Comparison of ENCODE assay signal across 8 cellular contexts in genomic region chr5:170633235-170634041, GRCh38.
DNase-seq lines count a peak whose midpoint lies in the region; ATAC-seq, FAIRE-seq and TF ChIP-seq lines count a peak whose summit lies in the region.

No MANE protein-coding gene starts in this region.

- no peaks in the 10 kb centered on the region for H3F3A ChIP-seq in GM23248 (ENCODE audit: insufficient read depth)

- no peaks in the 10 kb centered on the region for H3K36me3 ChIP-seq in BLaER1 treated with 17β-estradiol and CSF1 and Interleukin-3, amounts not matched to agents 10 nM and 100 nM
- H3K36me3 ChIP-seq in GM23248 (ENCODE audit: low read depth) (no peaks in the 10 kb centered on the region), OCI-LY3 (replicated peaks; ENCODE audit: low read depth, low read length) (no peaks in the 10 kb centered on the region), kidney (ENCODE audit: control insufficient read depth in 1 of 2, insufficient read depth in 2 of 2, low read length in 2 of 2) (no peaks in the 10 kb centered on the region), small intestine (ENCODE audit: control insufficient read depth in 2 of 2, insufficient read depth in 2 of 2, low read length in 2 of 2) (no peaks in the 10 kb centered on the region)

- peak overlapping the region; percentile 85 to 95 (median 92) for H3K4me2 ChIP-seq in BLaER1 treated with 17β-estradiol and CSF1 and Interleukin-3, amounts not matched to agents 10 nM and 100 nM
- H3K4me2 ChIP-seq in GM23248 (ENCODE audit: unreplicated experiment) (peak overlapping the region; percentile 67), OCI-LY3 (ENCODE audit: low read length) (peak overlapping the region; percentile 96)

- H4K20me1 ChIP-seq in BLaER1 treated with 17β-estradiol and CSF1 and Interleukin-3, amounts not matched to agents 10 nM and 100 nM, result peaks cover 0 to 10% (median 0%) of the 10 kb centered on the region in 11 experiments; a peak in 3 of 22 replicates
- H4K20me1 ChIP-seq in GM23248 (ENCODE audit: insufficient read depth) (no peaks in the 10 kb centered on the region), OCI-LY3 (ENCODE audit: insufficient read depth, low read length) (0 out of 2 replicates have a peak, but pooled peaks cover 4% of the 10 kb centered on the region)

- intact Hi-C loops in kidney (cut with DNase I), result loop anchor here (10.0 kb wide), 1 partner anchor 161 kb away; no protein-coding TSS in a partner anchor

- H3K27me3 ChIP-seq in BLaER1 treated with 17β-estradiol and CSF1 and Interleukin-3, amounts not matched to agents 10 nM and 100 nM, result no peaks in the 10 kb centered on the region
- H3K27me3 ChIP-seq in GM23248 (replicated peaks; ENCODE audit: insufficient read depth) (peaks cover 14% of the 10 kb centered on the region; the same call in 1 of the 2 replicates), OCI-LY3 (ENCODE audit: low read depth, low read length) (peaks cover 42% of the 10 kb centered on the region), small intestine (ENCODE audit: control insufficient read depth in 2 of 2, insufficient read depth in 2 of 2, low read length in 2 of 2) (no peaks in the 10 kb centered on the region)

- TF ChIP-seq CTCF in OCI-LY3 (IDR thresholded peaks at IDR 0.05; ENCODE audit: low read depth, low read length) (no peak), cardiac fibroblast (IDR thresholded peaks at IDR 0.05; ENCODE audit: low read depth, low read length) (no peak), kidney (IDR thresholded peaks at IDR 0.05; ENCODE audit: borderline replicate concordance, extremely low read depth, insufficient read depth) (no peak)

- H3K9ac ChIP-seq in BLaER1 treated with 17β-estradiol and CSF1 and Interleukin-3, amounts not matched to agents 10 nM and 100 nM, result peak overlapping the region; percentile 30 to 79 (median 72); a peak in 19 of 22 replicates
- H3K9ac ChIP-seq in GM23248 (no peak overlapping the region), OCI-LY3 (ENCODE audit: low read length) (peak overlapping the region; percentile 33), kidney (ENCODE audit: low read length in 2 of 2) (peak overlapping the region in 1 of 2 donors; percentile 36)

- H3K79me2 ChIP-seq in GM23248 (ENCODE audit: insufficient read depth) (no peaks in the 10 kb centered on the region), OCI-LY3 (ENCODE audit: low read length) (no peaks in the 10 kb centered on the region)

- whole genome bisulfite sequencing in GM23248 (ENCODE audit: low coverage in 1 of 2, low lambda C conversion rate in 2 of 2, missing lambda C conversion rate in 2 of 2), 2 experiments, result 5 to 6% methylated on average over 10 to 24 of the region's 24 CpGs
- 1 to 4% (median 3%) methylated on average over 11 to 15 of the region's 24 CpGs for WGBS in small intestine, 3 donors

- peak; percentile 82 for DNase-seq in GM23248
- peak; percentile 79 to 94 for DNase-seq in cardiac fibroblast (ENCODE audit: low read depth in 2 of 2)
- DNase-seq in kidney, result no peak
- peak; percentile 27 for DNase-seq in small intestine
- no peak for DNase-seq in activated CD4-positive, alpha-beta T cell treated with anti-CD3 and anti-CD28 coated beads for 4 hours

- no peaks in the 10 kb centered on the region for H3K9me3 ChIP-seq in BLaER1 treated with 17β-estradiol and CSF1 and Interleukin-3, amounts not matched to agents 10 nM and 100 nM (replicated peaks in 1 of 11)
- H3K9me3 ChIP-seq in GM23248 (ENCODE audit: low read depth) (no peaks in the 10 kb centered on the region), OCI-LY3 (ENCODE audit: insufficient read depth, low read length) (no peaks in the 10 kb centered on the region), kidney (ENCODE audit: control insufficient read depth in 1 of 2, low read length in 2 of 2) (no peaks in the 10 kb centered on the region), small intestine (ENCODE audit: control insufficient read depth, low read depth) (no peaks in the 10 kb centered on the region)

- H3K4me1 ChIP-seq in BLaER1 treated with 17β-estradiol and CSF1 and Interleukin-3, amounts not matched to agents 10 nM and 100 nM, result peaks cover 9 to 30% (median 23%) of the 10 kb centered on the region in 10 experiments
- H3K4me1 ChIP-seq in GM23248 (ENCODE audit: insufficient read depth) (peaks cover 13% of the 10 kb centered on the region; the same call in 1 of the 2 replicates), OCI-LY3 (ENCODE audit: low read length) (peaks cover 16% of the 10 kb centered on the region), kidney (ENCODE audit: control insufficient read depth in 1 of 2, insufficient read depth in 1 of 2, low read depth in 1 of 2, low read length in 2 of 2) (peaks cover 10% of the 10 kb centered on the region in 2 donors), small intestine (ENCODE audit: control insufficient read depth in 2 of 2, insufficient read depth in 1 of 2, low read depth in 1 of 2, low read length in 1 of 2) (no peaks in the 10 kb centered on the region)

- ATAC-seq in HG02981 (IDR thresholded peaks at IDR 0.05; ENCODE audit: unreplicated experiment), result no peak

- H3K9me2 ChIP-seq in GM23248 (ENCODE audit: insufficient read depth), result no peaks in the 10 kb centered on the region

- H2AFZ ChIP-seq in GM23248 (peak overlapping the region; percentile 48; the same call in 1 of the 2 replicates), OCI-LY3 (ENCODE audit: low read depth, low read length) (peak overlapping the region; percentile 66; the same call in 1 of the 2 replicates)

- peak overlapping the region; percentile 38 to 67 (median 60) for H3K4me3 ChIP-seq in BLaER1 treated with 17β-estradiol and CSF1 and Interleukin-3, amounts not matched to agents 10 nM and 100 nM
- H3K4me3 ChIP-seq in GM23248 (peak overlapping the region; percentile 52), OCI-LY3 (ENCODE audit: low read length) (peak overlapping the region; percentile 74), cardiac fibroblast (replicated peaks in 1 of 2; ENCODE audit: low read depth in 2 of 2, low read length in 2 of 2) (peak overlapping the region; percentile 14 to 21), kidney (ENCODE audit: low read length in 2 of 2) (peak overlapping the region; percentile 37 to 45), small intestine (ENCODE audit: low read depth in 1 of 2, low read length in 2 of 2) (no peak overlapping the region)

- no peak for FAIRE-seq in kidney (lab: Jason Lieb, UNC)
- no peak for FAIRE-seq in small intestine (lab: Jason Lieb, UNC)

- peak overlapping the region in 9 of 11 experiments; percentile 36 to 82 (median 71); a peak in 17 of 22 replicates for H3K27ac ChIP-seq in BLaER1 treated with 17β-estradiol and CSF1 and Interleukin-3, amounts not matched to agents 10 nM and 100 nM
- H3K27ac ChIP-seq in GM23248 (no peak overlapping the region), OCI-LY3 (ENCODE audit: low read length) (no peak overlapping the region), kidney (ENCODE audit: low read depth in 2 of 2, low read length in 2 of 2) (peak overlapping the region; percentile 64 to 87), small intestine (ENCODE audit: low read depth in 1 of 2, low read length in 1 of 2) (peak overlapping the region in 1 of 2 donors; percentile 56)

- in situ Hi-C loops in GM23248 (cut with MboI), result no loop called here

Comparison
In these comparisons a context has a peak if more than half of its experiments do, and no peak if none do; other contexts are left out.
1. H3K27ac ChIP-seq: peak in BLaER1 treated with 17β-estradiol and CSF1 and Interleukin-3, amounts not matched to agents 10 nM and 100 nM (9 of 11) and kidney (2 of 2); none in GM23248 (single experiment) and OCI-LY3 (single experiment).
2. H3K4me3 ChIP-seq: peak in BLaER1 treated with 17β-estradiol and CSF1 and Interleukin-3, amounts not matched to agents 10 nM and 100 nM (10 of 10), GM23248 (single experiment), OCI-LY3 (single experiment), cardiac fibroblast (2 of 2) and kidney (2 of 2); none in small intestine (0 of 2).
3. DNase-seq: peak in GM23248 (single experiment), cardiac fibroblast (2 of 2) and small intestine (single experiment); none in kidney (single experiment) and activated CD4-positive, alpha-beta T cell treated with anti-CD3 and anti-CD28 coated beads for 4 hours (0 of 2).
4. Peak in every context shown above with its lines, with median percentiles within 50 percentile points of each other: H3K4me2 ChIP-seq.